21 cellular contexts compared by ENCODE assay signal in genomic region chr20:46650575-46651090, GRCh38. TPM values are rescaled to one million over a fixed set of nuclear protein-coding genes. Genes with fewer than 3 reads are reported as not detected.
A peak's percentile ranks its signal among the peaks of the same experiment; 100 is the strongest.
DNase-seq lines count a peak whose midpoint lies in the region; ATAC-seq, FAIRE-seq and TF ChIP-seq lines count a peak whose summit lies in the region.
"Had no signal": no experiment of that assay in that cellular context is flagged by ENCODE, and none has a peak within 500 bp of the region (broad histone marks: within the 10 kb centered on the region; RNA-seq: fewer than 3 reads in every experiment).

No MANE protein-coding gene starts in this region.

- CTCF ChIA-PET in K562 (lab: Yijun Ruan, JAX; ENCODE audit: low intra/inter-chr PET ratio), result no interaction called here
- CTCF ChIA-PET in activated CD4-positive, alpha-beta memory T cell treated with anti-CD3 and anti-CD28 coated beads, Interleukin-2, amount 10 ng/mL, durations not matched to agents 7 days and 5 days (lab: Charles Lee), result no interaction called here

- H3K9me3 ChIP-seq in K562 (replicated peaks; ENCODE audit: control insufficient read depth, insufficient read depth, low read depth, low read length) (no peaks in the 10 kb centered on the region), iPS-15b (ENCODE audit: control insufficient read depth, insufficient read depth, low read length) (no peaks in the 10 kb centered on the region), neuronal stem cell (replicated peaks in 1 of 2; ENCODE audit: control insufficient read depth in 2 of 2, insufficient read depth in 1 of 2, low read depth in 1 of 2, low read length in 2 of 2) (no peaks in the 10 kb centered on the region)
- H3K9me3 ChIP-seq: esophagus squamous epithelium, thyroid gland had no signal

- H2BK5ac ChIP-seq in neuronal stem cell (ENCODE audit: low read length), result peak overlapping the region; percentile 71

- H4K20me1 ChIP-seq in K562 (replicated peaks; ENCODE audit: control insufficient read depth, insufficient read depth, low read length), result no peaks in the 10 kb centered on the region; the same call in 1 of the 2 replicates

- peak; percentile 15 for FAIRE-seq in K562 (lab: Jason Lieb, UNC)
- FAIRE-seq: bronchial epithelial cell, islet of Langerhans had no signal

- no peak for TF ChIP-seq EP300 in K562 (IDR thresholded peaks at IDR 0.05; ENCODE audit: low read length)

- H3K27me3 ChIP-seq in H7 (ENCODE audit: control insufficient read depth, insufficient read depth, low read length) (peaks cover 7% of the 10 kb centered on the region; the same call in 1 of the 2 replicates), K562 (ENCODE audit: control insufficient read depth in 2 of 2, insufficient read depth in 2 of 2, low read length in 2 of 2) (no peaks in the 10 kb centered on the region), iPS-15b (ENCODE audit: control insufficient read depth, insufficient read depth, low read length) (peaks cover 23% of the 10 kb centered on the region), neuronal stem cell (ENCODE audit: control insufficient read depth in 3 of 3, insufficient read depth in 3 of 3, low read depth in 1 of 3, low read length in 3 of 3) (peaks cover 0 to 6% (median 0%) of the 10 kb centered on the region in 3 experiments)
- H3K27me3 ChIP-seq: thyroid gland had no signal

- H3K9me3 Mint-ChIP-seq in activated CD4-positive, alpha-beta memory T cell treated with anti-CD3 and anti-CD28 coated beads, Interleukin-2, amount 10 ng/mL, durations not matched to agents 7 days and 5 days, result no peaks in the 10 kb centered on the region
- H3K9me3 Mint-ChIP-seq: activated T-cell treated with anti-CD3 and anti-CD28 coated beads, Interleukin-2, amount 50 U/mL, for 72 hours; natural killer cell treated with Interleukin-12 subunit alpha and Interleukin-12 subunit beta and Interleukin-15 and Interleukin-18, amount 100 ng/mL, for 72 hours; T-cell had no signal

- TF ChIP-seq RAD21 in K562 (CRISPR knock-in tag; conservative IDR thresholded peaks at IDR 0.05 in 1 of 2, IDR thresholded peaks at IDR 0.05 in 1 of 2), result no peak

- DNase-seq in H7 (no peak), K562 (ENCODE audit: extremely low read depth in 1 of 4, low spot score in 3 of 4) (no peak), neuronal stem cell (ENCODE audit: low spot score) (no peak), RPMI8226 (no peak), NOMO-1 treated with DMSO at 0.1 percent for 48 hours (lab: John Stamatoyannopoulos, UW; ENCODE audit: unreplicated experiment) (no peak)
- DNase-seq in activated CD4-positive, alpha-beta memory T cell treated with anti-CD3 and anti-CD28 coated beads, Interleukin-2, amount 10 ng/mL, durations not matched to agents 7 days and 5 days, result no peak
- DNase-seq: activated T-cell treated with anti-CD3 and anti-CD28 coated beads, Interleukin-2, amount 50 U/mL, for 72 hours; CD4-positive, CD25-positive, alpha-beta regulatory T cell; esophagus squamous epithelium; NCI-H1694 treated with DMSO at 0.1 percent for 48 hours; NK-92 treated with Interleukin-12 subunit alpha and Interleukin-12 subunit beta, amount 100 ng/mL, for 24 hours; stimulated activated CD4-positive, alpha-beta T cell treated with anti-CD3 and anti-CD28 coated beads, Interleukin-12 subunit alpha, Interleukin-12 subunit beta, amount 100 ng/mL, for 4 hours; T-cell had no signal

- H2BK120ac ChIP-seq in neuronal stem cell (ENCODE audit: low read depth, low read length), result no peak overlapping the region

- H3K79me1 ChIP-seq in neuronal stem cell (ENCODE audit: low read depth, low read length), result no peaks in the 10 kb centered on the region

- H3K4me2 ChIP-seq in K562 (ENCODE audit: insufficient read depth, low read length), result no peak overlapping the region
- H3K4me2 ChIP-seq in neuronal stem cell (ENCODE audit: insufficient read depth, low read length, poor library complexity, severe bottlenecking), result peak overlapping the region; percentile 74

- H2AFZ ChIP-seq in K562 (ENCODE audit: low read depth, low read length), result no peak overlapping the region
- no peak overlapping the region for H2AFZ ChIP-seq in neuronal stem cell (ENCODE audit: low read length)

- POLR2A ChIA-PET in K562 (lab: Yijun Ruan, JAX), result interaction anchor here (0.6 kb wide), 2 partner anchors 12 to 1687 kb away, joined by 3 read pairs; no protein-coding TSS in a partner anchor
- POLR2A ChIA-PET in activated CD4-positive, alpha-beta memory T cell treated with anti-CD3 and anti-CD28 coated beads, Interleukin-2, amount 10 ng/mL, durations not matched to agents 7 days and 5 days (lab: Charles Lee), result no interaction called here

- no peak for TF ChIP-seq POLR2A in K562 (conservative IDR thresholded peaks at IDR 0.05)

- no peak overlapping the region for H3K4ac ChIP-seq in neuronal stem cell (ENCODE audit: low read length)

- WGBS in K562 (ENCODE audit: insufficient coverage, low coverage, missing lambda C conversion rate), result 94% methylated on average over 10 of the region's 10 CpGs
- WGBS in neuronal stem cell (ENCODE audit: extremely low coverage in 2 of 2, insufficient read length in 2 of 2, insufficient replicate concordance in 1 of 2), 2 donors, result no CpG with 5 or more reads among the region's 10 CpGs

- intact Hi-C loops in K562 (cut with micrococcal nuclease), result no loop called here

- no peaks in the 10 kb centered on the region for H3K36me3 Mint-ChIP-seq in activated CD4-positive, alpha-beta memory T cell treated with anti-CD3 and anti-CD28 coated beads, Interleukin-2, amount 10 ng/mL, durations not matched to agents 7 days and 5 days (ENCODE audit: low read depth)
- H3K36me3 Mint-ChIP-seq: activated naive CD8-positive, alpha-beta T cell; CD4-positive, CD25-positive, alpha-beta regulatory T cell; natural killer cell treated with Interleukin-12 subunit alpha and Interleukin-12 subunit beta and Interleukin-15 and Interleukin-18, amount 100 ng/mL, for 72 hours; T-cell had no signal

- no peaks in the 10 kb centered on the region for H3K9me1 ChIP-seq in K562 (ENCODE audit: control insufficient read depth, insufficient read depth, low read length)

- H3K9ac ChIP-seq in K562 (ENCODE audit: insufficient read depth in 1 of 2, low read depth in 2 of 2, low read length in 2 of 2), result no peak overlapping the region
- H3K9ac ChIP-seq in iPS-15b (ENCODE audit: low read depth, low read length), result no peak overlapping the region
- peak overlapping the region; percentile 64 for H3K9ac ChIP-seq in neuronal stem cell (ENCODE audit: low read depth, low read length, poor library complexity)

- no peaks in the 10 kb centered on the region for H3K79me2 ChIP-seq in K562 (ENCODE audit: control insufficient read depth, insufficient read depth, low read length)

- no peak overlapping the region for H2BK15ac ChIP-seq in neuronal stem cell (ENCODE audit: low read length)

- H3K4me3 Mint-ChIP-seq in activated CD4-positive, alpha-beta memory T cell treated with anti-CD3 and anti-CD28 coated beads, Interleukin-2, amount 10 ng/mL, durations not matched to agents 7 days and 5 days, result no peak overlapping the region
- H3K4me3 Mint-ChIP-seq: activated naive CD8-positive, alpha-beta T cell; natural killer cell treated with Interleukin-12 subunit alpha and Interleukin-12 subunit beta and Interleukin-15 and Interleukin-18, amount 100 ng/mL, for 72 hours; T-cell had no signal

- H3K4me3 ChIP-seq in H7 (ENCODE audit: insufficient read depth, low read depth, low read length), result peak overlapping the region; percentile 32; the same call in 1 of the 2 replicates
- H3K4me3 ChIP-seq in K562, result no peak overlapping the region
- H3K4me3 ChIP-seq in iPS-15b (ENCODE audit: low read depth, low read length), result peak overlapping the region; percentile 52
- H3K4me3 ChIP-seq in neuronal stem cell (ENCODE audit: low read length in 2 of 2), result no peak overlapping the region
- H3K4me3 ChIP-seq: thyroid gland had no signal

- in situ Hi-C loops in K562 (cut with MboI), result no loop called here

- H3K27me3 Mint-ChIP-seq in activated CD4-positive, alpha-beta memory T cell treated with anti-CD3 and anti-CD28 coated beads, Interleukin-2, amount 10 ng/mL, durations not matched to agents 7 days and 5 days, result peaks cover 66% of the 10 kb centered on the region

- H3K27ac Mint-ChIP-seq in activated CD4-positive, alpha-beta memory T cell treated with anti-CD3 and anti-CD28 coated beads, Interleukin-2, amount 10 ng/mL, durations not matched to agents 7 days and 5 days, result no peak overlapping the region
- H3K27ac Mint-ChIP-seq: activated naive CD8-positive, alpha-beta T cell; activated T-cell treated with anti-CD3 and anti-CD28 coated beads, Interleukin-2, amount 50 U/mL, for 72 hours; CD4-positive, CD25-positive, alpha-beta regulatory T cell; natural killer cell treated with Interleukin-12 subunit alpha and Interleukin-12 subunit beta and Interleukin-15 and Interleukin-18, amount 100 ng/mL, for 72 hours; T-cell had no signal

- H3K4me1 Mint-ChIP-seq in activated CD4-positive, alpha-beta memory T cell treated with anti-CD3 and anti-CD28 coated beads, Interleukin-2, amount 10 ng/mL, durations not matched to agents 7 days and 5 days, result no peaks in the 10 kb centered on the region
- H3K4me1 Mint-ChIP-seq: T-cell had no signal

- H3K27ac ChIP-seq in K562 (ENCODE audit: extremely low read depth, low read depth, low read length) (no peak overlapping the region), neuronal stem cell (replicated peaks; ENCODE audit: low read length) (no peak overlapping the region)
- H3K27ac ChIP-seq: esophagus squamous epithelium, thyroid gland had no signal

- peak overlapping the region; percentile 73 for H3K18ac ChIP-seq in neuronal stem cell (ENCODE audit: low read length)

- TF ChIP-seq CTCF in K562 (IDR thresholded peaks at IDR 0.05 in 2 of 3, conservative IDR thresholded peaks at IDR 0.05 in 1 of 3; ENCODE audit: insufficient read depth in 2 of 3, low read depth in 1 of 3, low read length in 3 of 3), result no peak

- H2BK12ac ChIP-seq in neuronal stem cell (ENCODE audit: low read length), result no peak overlapping the region

- no peak overlapping the region for H3K23ac ChIP-seq in neuronal stem cell (ENCODE audit: low read depth, low read length, poor library complexity)

- H4K91ac ChIP-seq in neuronal stem cell (ENCODE audit: low read depth, low read length, poor library complexity), result no peak overlapping the region

- no TSS peak for BruUV-seq in K562 (replicated peaks; lab: Mats Ljungman, UMichigan)

- H4K8ac ChIP-seq in neuronal stem cell (ENCODE audit: low read depth, low read length), result no peak overlapping the region

- H2AK5ac ChIP-seq in neuronal stem cell (ENCODE audit: low read depth, low read length), result no peak overlapping the region

- no peak overlapping the region for H3K14ac ChIP-seq in neuronal stem cell (ENCODE audit: low read length)

- H3K36me3 ChIP-seq in H7 (replicated peaks; ENCODE audit: control insufficient read depth, insufficient read depth, low read length) (no peaks in the 10 kb centered on the region), K562 (ENCODE audit: control insufficient read depth, insufficient read depth, low read length) (no peaks in the 10 kb centered on the region), iPS-15b (ENCODE audit: control insufficient read depth, insufficient read depth, low read length) (no peaks in the 10 kb centered on the region), neuronal stem cell (replicated peaks in 1 of 2; ENCODE audit: control insufficient read depth in 2 of 2, insufficient read depth in 2 of 2, low read length in 2 of 2) (no peaks in the 10 kb centered on the region)
- H3K36me3 ChIP-seq: esophagus squamous epithelium, thyroid gland had no signal

- peaks cover 20 to 22% of the 10 kb centered on the region in 2 experiments; a peak in 4 of 5 replicates for H3K4me1 ChIP-seq in K562 (replicated peaks in 1 of 2; ENCODE audit: control insufficient read depth in 2 of 2, insufficient read depth in 2 of 2, low read length in 2 of 2)
- H3K4me1 ChIP-seq in iPS-15b (ENCODE audit: control insufficient read depth, insufficient read depth, low read length), result no peaks in the 10 kb centered on the region
- peaks cover 3 to 5% of the 10 kb centered on the region in 2 donors for H3K4me1 ChIP-seq in neuronal stem cell (ENCODE audit: control insufficient read depth in 2 of 2, insufficient read depth in 1 of 2, low read depth in 1 of 2, low read length in 2 of 2)
- H3K4me1 ChIP-seq: thyroid gland had no signal

- ATAC-seq in K562 (no peak), GM18517 (IDR thresholded peaks at IDR 0.05; ENCODE audit: unreplicated experiment) (no peak)
- ATAC-seq: activated T-cell treated with anti-CD3 and anti-CD28 coated beads, Interleukin-2, amount 50 U/mL, for 72 hours; natural killer cell treated with Interleukin-12 subunit alpha and Interleukin-12 subunit beta and Interleukin-15 and Interleukin-18, amount 100 ng/mL, for 72 hours; T-cell had no signal

RNA-seq across cellular contexts. Expression of gene SLC13A3, which starts 0.6 kb away (rescaled TPM):
- total RNA-seq in H7 (2014; rRNA removed; shearing (Covaris generic)), result 6.9 and 11.8 TPM in 2 replicates
- total RNA-seq in K562 (2011; cell fraction: chromatin; rRNA removed; ENCODE audit: low replicate concordance), result 16.8 and 17.8 TPM in 2 replicates
- total RNA-seq in K562 (2011; cell fraction: nucleolus; rRNA removed), result 12.0 and 14.7 TPM in 2 replicates
- 20.2 and 32.4 TPM in 2 replicates for total RNA-seq in K562 (2011; cell fraction: nucleoplasm; rRNA removed)
- total RNA-seq in K562 (2014; rRNA removed), result 9.9 and 10.0 TPM in 2 replicates
- total RNA-seq in K562 (2014; rRNA removed; fragmentation: Illumina TruSeq; extraction: Trizol), result 8.5 and 8.8 TPM in 2 replicates
- 6.4 and 7.1 TPM in 2 replicates for total RNA-seq in K562 (2015; rRNA removed; fragmentation: Illumina TruSeq; extraction: Trizol)
- total RNA-seq in K562 (2021), result 14.9 and 16.4 TPM in 2 replicates
- polyA plus RNA-seq in K562 (2011; rRNA removed), result 8.5 and 11.2 TPM in 2 replicates
- polyA plus RNA-seq in K562 (2011; cell fraction: cytosol; rRNA removed), result 6.1 and 11.5 TPM in 2 replicates
- 12.4 and 12.9 TPM in 2 replicates for polyA plus RNA-seq in K562 (2011; cell fraction: nucleus; rRNA removed)
- polyA plus RNA-seq in K562 (2012), result 9.8 and 12.8 TPM in 2 replicates
- polyA plus RNA-seq in K562 (2014; fragmentation: Illumina TruSeq; extraction: Trizol), result 15.0 and 15.7 TPM in 2 replicates
- polyA plus RNA-seq in K562 (2014; fragmentation: Nextera tagmentation; extraction: Ambion mirVana), result 1 to 10 TPM; 5.5 to 7.3 TPM
- 7.9 and 9.1 TPM in 2 replicates for polyA plus RNA-seq in K562 (2014; rRNA removed)
- polyA minus RNA-seq in K562 (2011; rRNA and poly(A)+ RNA removed), result 9.0 and 11.4 TPM in 2 replicates
- polyA minus RNA-seq in K562 (2011; cell fraction: cytosol; rRNA and poly(A)+ RNA removed), result 6.6 and 8.1 TPM in 2 replicates
- 6.6 and 14.7 TPM in 2 replicates for polyA minus RNA-seq in K562 (2011; cell fraction: nucleus; rRNA and poly(A)+ RNA removed)
- polyA plus RNA-seq in neuronal stem cell (2013, experiment 1 of 2), result 7.2 TPM
- 7.5 TPM for polyA plus RNA-seq in neuronal stem cell (2013, experiment 2 of 2)
- total RNA-seq in activated CD4-positive, alpha-beta memory T cell treated with anti-CD3 and anti-CD28 coated beads, Interleukin-2, amount 10 ng/mL, durations not matched to agents 7 days and 5 days, result not detected
- total RNA-seq: M059J had no signal
- polyA plus RNA-seq: CD4-positive, CD25-positive, alpha-beta regulatory T cell had no signal

RNA-seq across cellular contexts. Expression of gene TP53RK, which starts 38.6 kb away (rescaled TPM):
- total RNA-seq in H7 (2014; rRNA removed; shearing (Covaris generic)), result 19.2 and 20.0 TPM in 2 replicates
- 8.1 and 13.3 TPM in 2 replicates for total RNA-seq in K562 (2011; cell fraction: chromatin; rRNA removed; ENCODE audit: low replicate concordance)
- 8.9 and 10.0 TPM in 2 replicates for total RNA-seq in K562 (2011; cell fraction: nucleolus; rRNA removed)
- total RNA-seq in K562 (2011; cell fraction: nucleoplasm; rRNA removed), result 12.8 and 19.0 TPM in 2 replicates
- total RNA-seq in K562 (2014; rRNA removed) (35.1 and 43.5 TPM in 2 replicates), K562 (2014; rRNA removed; fragmentation: Illumina TruSeq; extraction: Trizol) (17.2 and 18.4 TPM in 2 replicates), K562 (2015; rRNA removed; fragmentation: Illumina TruSeq; extraction: Trizol) (16.7 and 18.0 TPM in 2 replicates), K562 (2021) (12.9 and 16.4 TPM in 2 replicates)
- polyA plus RNA-seq in K562 (2011; rRNA removed) (14.4 and 18.3 TPM in 2 replicates), K562 (2014; fragmentation: Illumina TruSeq; extraction: Trizol) (10.7 and 13.2 TPM in 2 replicates), K562 (2014; fragmentation: Nextera tagmentation; extraction: Ambion mirVana) (1 to 10 TPM; 2.9 to 4.2 TPM), K562 (2014; rRNA removed) (18.5 and 24.8 TPM in 2 replicates)
- polyA plus RNA-seq in K562 (2011; cell fraction: cytosol; rRNA removed), result 9.9 and 11.6 TPM in 2 replicates
- 5.7 and 7.0 TPM in 2 replicates for polyA plus RNA-seq in K562 (2011; cell fraction: nucleus; rRNA removed)
- polyA plus RNA-seq in K562 (2012), result 9.6 and 12.2 TPM in 2 replicates
- polyA minus RNA-seq in K562 (2011; rRNA and poly(A)+ RNA removed), result 9.8 and 12.9 TPM in 2 replicates
- polyA minus RNA-seq in K562 (2011; cell fraction: cytosol; rRNA and poly(A)+ RNA removed), result 6.1 and 6.4 TPM in 2 replicates
- 6.5 and 10.7 TPM in 2 replicates for polyA minus RNA-seq in K562 (2011; cell fraction: nucleus; rRNA and poly(A)+ RNA removed)
- polyA plus RNA-seq in neuronal stem cell (2013, experiment 1 of 2), result 10.8 TPM
- 11.5 TPM for polyA plus RNA-seq in neuronal stem cell (2013, experiment 2 of 2)
- 10 to 100 TPM; 18.3 to 18.8 TPM for total RNA-seq in activated CD4-positive, alpha-beta memory T cell treated with anti-CD3 and anti-CD28 coated beads, Interleukin-2, amount 10 ng/mL, durations not matched to agents 7 days and 5 days

RNA-seq across cellular contexts. Expression of gene SLC2A10, which starts 58.8 kb away (rescaled TPM):
- total RNA-seq in H7 (2014; rRNA removed; shearing (Covaris generic)), result 7.4 and 9.5 TPM in 2 replicates
- 0.21 TPM in 1 of 2 replicates, not detected in the other for total RNA-seq in K562 (2011; cell fraction: chromatin; rRNA removed; ENCODE audit: low replicate concordance)
- 1.0 and 1.8 TPM in 2 replicates for total RNA-seq in K562 (2011; cell fraction: nucleolus; rRNA removed)
- total RNA-seq in K562 (2011; cell fraction: nucleoplasm; rRNA removed), result 1.7 and 1.9 TPM in 2 replicates
- total RNA-seq in K562 (2014; rRNA removed) (0.86 and 1.8 TPM in 2 replicates), K562 (2014; rRNA removed; fragmentation: Illumina TruSeq; extraction: Trizol) (0.06 and 0.07 TPM in 2 replicates), K562 (2015; rRNA removed; fragmentation: Illumina TruSeq; extraction: Trizol) (0.22 and 0.57 TPM in 2 replicates), K562 (2021) (0.16 and 0.58 TPM in 2 replicates)
- polyA plus RNA-seq in K562 (2011; rRNA removed) (0.10 and 0.38 TPM in 2 replicates), K562 (2014; fragmentation: Illumina TruSeq; extraction: Trizol) (0.12 and 0.14 TPM in 2 replicates), K562 (2014; fragmentation: Nextera tagmentation; extraction: Ambion mirVana) (under 1 TPM; 0.01 to 0.08 TPM), K562 (2014; rRNA removed) (0.04 and 0.11 TPM in 2 replicates)
- 0.22 and 0.33 TPM in 2 replicates for polyA plus RNA-seq in K562 (2011; cell fraction: cytosol; rRNA removed)
- polyA plus RNA-seq in K562 (2011; cell fraction: nucleus; rRNA removed), result 1.1 and 1.7 TPM in 2 replicates
- polyA plus RNA-seq in K562 (2012), result 0.64 and 2.1 TPM in 2 replicates
- polyA minus RNA-seq in K562 (2011; rRNA and poly(A)+ RNA removed), result 0.07 and 0.84 TPM in 2 replicates
- polyA minus RNA-seq in K562 (2011; cell fraction: cytosol; rRNA and poly(A)+ RNA removed), result 0.82 TPM in 1 of 2 replicates, not detected in the other
- 1.4 TPM in 1 of 2 replicates, not detected in the other for polyA minus RNA-seq in K562 (2011; cell fraction: nucleus; rRNA and poly(A)+ RNA removed)
- 7.8 TPM for polyA plus RNA-seq in neuronal stem cell (2013, experiment 1 of 2)
- polyA plus RNA-seq in neuronal stem cell (2013, experiment 2 of 2), result 7.5 TPM
- total RNA-seq in activated CD4-positive, alpha-beta memory T cell treated with anti-CD3 and anti-CD28 coated beads, Interleukin-2, amount 10 ng/mL, durations not matched to agents 7 days and 5 days, result not detected
- total RNA-seq: CD4-positive, CD25-positive, alpha-beta regulatory T cell had no signal
- polyA plus RNA-seq: CD4-positive, CD25-positive, alpha-beta regulatory T cell had no signal

Comparison
In these comparisons a context has a peak if more than half of its experiments do, and no peak if none do; other contexts are left out.
1. H3K4me3 ChIP-seq: peak in H7 (single experiment) and iPS-15b (single experiment); none in K562 (single experiment) and neuronal stem cell (0 of 2).